Comparison of ENCODE assay signal across 17 cellular contexts in the genomic region with DNA sequence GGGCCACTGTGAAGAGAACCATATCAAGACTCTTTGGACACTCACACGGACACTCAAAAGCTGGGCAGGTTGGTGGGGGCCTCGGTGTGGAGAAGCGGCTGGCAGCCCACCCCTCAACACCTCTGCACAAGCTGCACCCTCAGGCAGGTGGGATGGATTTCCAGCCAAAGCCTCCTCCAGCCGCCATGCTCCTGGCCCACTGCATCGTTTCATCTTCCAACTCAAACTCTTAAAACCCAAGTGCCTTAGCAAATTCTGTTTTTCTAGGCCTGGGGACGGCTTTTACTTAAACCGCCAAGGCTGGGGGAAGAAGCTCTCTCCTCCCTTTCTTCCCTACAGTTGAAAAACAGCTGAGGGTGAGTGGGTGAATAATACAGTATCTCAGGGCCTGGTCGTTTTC. TPM values are rescaled to one million over a fixed set of nuclear protein-coding genes. Genes with fewer than 3 reads are reported as not detected.
DNase-seq lines count a peak whose midpoint lies in the region; ATAC-seq and TF ChIP-seq lines count a peak whose summit lies in the region.
"Had no signal": no experiment of that assay in that cellular context is flagged by ENCODE, and none has a peak within 500 bp of the region (broad histone marks: within the 10 kb centered on the region; RNA-seq: fewer than 3 reads in every experiment).

No MANE protein-coding gene starts in this region.

- no peaks in the 10 kb centered on the region for H3K9me3 Mint-ChIP-seq in activated naive CD4-positive, alpha-beta T cell treated with anti-CD3 and anti-CD28 coated beads, Interleukin-2, amount 50 U/mL, for 24 hours
- H3K9me3 Mint-ChIP-seq in activated T-helper 17 cell treated with anti-CD3 and anti-CD28 coated beads, Interleukin-2, amount 50 U/mL, for 72 hours: no peaks in the 10 kb centered on the region
- H3K9me3 Mint-ChIP-seq in naive thymus-derived CD8-positive, alpha-beta T cell: no peaks in the 10 kb centered on the region
- H3K9me3 Mint-ChIP-seq: activated naive CD4-positive, alpha-beta T cell treated with anti-CD3 and anti-CD28 coated beads, Interleukin-2, amount 10 ng/mL, durations not matched to agents 7 days and 5 days had no signal

- ATAC-seq in activated T-helper 17 cell treated with anti-CD3 and anti-CD28 coated beads, Interleukin-2, amount 50 U/mL, for 72 hours (replicated peaks): no peak
- ATAC-seq in naive thymus-derived CD8-positive, alpha-beta T cell: no peak
- no peak for ATAC-seq in upper lobe of right lung
- ATAC-seq in HG02840 (IDR thresholded peaks at IDR 0.05; ENCODE audit: low FRiP score, unreplicated experiment): no peak
- ATAC-seq in HG03039 (IDR thresholded peaks at IDR 0.05; ENCODE audit: unreplicated experiment): no peak

- H3K27me3 ChIP-seq in upper lobe of right lung: no peaks in the 10 kb centered on the region
- H3K27me3 ChIP-seq: tibial nerve had no signal

- H3K36me3 Mint-ChIP-seq in activated naive CD4-positive, alpha-beta T cell treated with anti-CD3 and anti-CD28 coated beads, Interleukin-2, amount 50 U/mL, for 24 hours: no peaks in the 10 kb centered on the region
- peaks cover 51% of the 10 kb centered on the region for H3K36me3 Mint-ChIP-seq in activated T-helper 17 cell treated with anti-CD3 and anti-CD28 coated beads, Interleukin-2, amount 50 U/mL, for 72 hours (ENCODE audit: low read depth)
- H3K36me3 Mint-ChIP-seq in naive thymus-derived CD8-positive, alpha-beta T cell: peaks cover 0 to 43% (median 0%) of the 10 kb centered on the region in 3 donors

- intact Hi-C loops in upper lobe of right lung (cut with DNase I): no loop called here

- peaks cover 15% of the 10 kb centered on the region for H3K36me3 ChIP-seq in upper lobe of right lung
- H3K36me3 ChIP-seq: HAP-1 had no signal

- H3K4me3 Mint-ChIP-seq in activated naive CD4-positive, alpha-beta T cell treated with anti-CD3 and anti-CD28 coated beads, Interleukin-2, amount 50 U/mL, for 24 hours: no peak overlapping the region
- peak overlapping the region; percentile 75 for H3K4me3 Mint-ChIP-seq in activated T-helper 17 cell treated with anti-CD3 and anti-CD28 coated beads, Interleukin-2, amount 50 U/mL, for 72 hours
- peak overlapping the region in 3 of 10 donors; percentile 2 to 63 (median 9) for H3K4me3 Mint-ChIP-seq in naive thymus-derived CD8-positive, alpha-beta T cell
- H3K4me3 Mint-ChIP-seq: activated naive CD4-positive, alpha-beta T cell treated with anti-CD3 and anti-CD28 coated beads, Interleukin-2, amount 10 ng/mL, durations not matched to agents 7 days and 5 days had no signal

- peaks cover 83% of the 10 kb centered on the region for H3K4me1 Mint-ChIP-seq in activated naive CD4-positive, alpha-beta T cell treated with anti-CD3 and anti-CD28 coated beads, Interleukin-2, amount 50 U/mL, for 24 hours
- H3K4me1 Mint-ChIP-seq in activated T-helper 17 cell treated with anti-CD3 and anti-CD28 coated beads, Interleukin-2, amount 50 U/mL, for 72 hours: peaks cover 58% of the 10 kb centered on the region
- peaks cover 23 to 70% (median 56%) of the 10 kb centered on the region in 4 donors for H3K4me1 Mint-ChIP-seq in naive thymus-derived CD8-positive, alpha-beta T cell

- no peak overlapping the region for H3K4me3 ChIP-seq in upper lobe of right lung
- H3K4me3 ChIP-seq: HAP-1, tibial nerve had no signal

- H3K27me3 Mint-ChIP-seq in activated naive CD4-positive, alpha-beta T cell treated with anti-CD3 and anti-CD28 coated beads, Interleukin-2, amount 50 U/mL, for 24 hours: no peaks in the 10 kb centered on the region
- H3K27me3 Mint-ChIP-seq in activated T-helper 17 cell treated with anti-CD3 and anti-CD28 coated beads, Interleukin-2, amount 50 U/mL, for 72 hours: no peaks in the 10 kb centered on the region
- H3K27me3 Mint-ChIP-seq in naive thymus-derived CD8-positive, alpha-beta T cell: no peaks in the 10 kb centered on the region

- no peak for DNase-seq in activated naive CD4-positive, alpha-beta T cell treated with anti-CD3 and anti-CD28 coated beads, Interleukin-2, amount 50 U/mL, for 16 hours
- no peak for DNase-seq in naive thymus-derived CD8-positive, alpha-beta T cell
- peak; percentile 32 for DNase-seq in upper lobe of right lung
- no peak for DNase-seq in LoVo (ENCODE audit: low spot score)
- DNase-seq: EL, erythroblast, left ventricle myocardium superior, NCI-H2029 treated with DMSO at 0.1 percent for 48 hours, NCI-H524, small intestine had no signal

- peaks cover 30% of the 10 kb centered on the region for H3K4me1 ChIP-seq in upper lobe of right lung
- H3K4me1 ChIP-seq: HAP-1 had no signal

- peak overlapping the region; percentile 74 for H3K27ac Mint-ChIP-seq in activated naive CD4-positive, alpha-beta T cell treated with anti-CD3 and anti-CD28 coated beads, Interleukin-2, amount 50 U/mL, for 24 hours
- H3K27ac Mint-ChIP-seq in activated T-helper 17 cell treated with anti-CD3 and anti-CD28 coated beads, Interleukin-2, amount 50 U/mL, for 72 hours: peak overlapping the region; percentile 79
- peak overlapping the region in 9 of 10 donors; percentile 30 to 93 (median 86) for H3K27ac Mint-ChIP-seq in naive thymus-derived CD8-positive, alpha-beta T cell

- POLR2A ChIA-PET in naive thymus-derived CD8-positive, alpha-beta T cell (lab: Charles Lee): interaction anchor here (0.6 to 3.0 kb wide), 4 partner anchors 26 to 269 kb away, joined by 3 to 14 read pairs (median 5); no protein-coding TSS in a partner anchor

- TF ChIP-seq CTCF in upper lobe of right lung (IDR thresholded peaks at IDR 0.05): no peak

- no peaks in the 10 kb centered on the region for H3K9me3 ChIP-seq in upper lobe of right lung
- H3K9me3 ChIP-seq: HAP-1, tibial nerve had no signal

- H3K27ac ChIP-seq in upper lobe of right lung: no peak overlapping the region

RNA-seq across cellular contexts. Expression of gene TDRD10, which starts 36.4 kb away (rescaled TPM):
- not detected for total RNA-seq in activated T-helper 17 cell treated with anti-CD3 and anti-CD28 coated beads, Interleukin-2, amount 50 U/mL, for 72 hours
- not detected for total RNA-seq in naive thymus-derived CD8-positive, alpha-beta T cell
- not detected for polyA plus RNA-seq in naive thymus-derived CD8-positive, alpha-beta T cell
- total RNA-seq in upper lobe of right lung: 21.7 TPM

RNA-seq across cellular contexts. Expression of gene SHE, which starts 36.6 kb away (rescaled TPM):
- total RNA-seq in activated T-helper 17 cell treated with anti-CD3 and anti-CD28 coated beads, Interleukin-2, amount 50 U/mL, for 72 hours: under 1 TPM in 1 of 2 donors, not detected in 1; 0.03 TPM
- total RNA-seq in naive thymus-derived CD8-positive, alpha-beta T cell: not detected
- polyA plus RNA-seq in naive thymus-derived CD8-positive, alpha-beta T cell: not detected
- total RNA-seq in upper lobe of right lung: 48.3 TPM

Comparison
In these comparisons a context has a peak if more than half of its experiments do, and no peak if none do; other contexts are left out.
1. RNA of gene TDRD10, which starts 36.4 kb away (total RNA-seq): 21.7 TPM in upper lobe of right lung (single experiment); not detected in activated T-helper 17 cell treated with anti-CD3 and anti-CD28 coated beads, Interleukin-2, amount 50 U/mL, for 72 hours and not detected in naive thymus-derived CD8-positive, alpha-beta T cell; every median in the first group is over 10 times any median in the second.
2. RNA of gene SHE, which starts 36.6 kb away (total RNA-seq): 48.3 TPM in upper lobe of right lung (single experiment); not detected in naive thymus-derived CD8-positive, alpha-beta T cell and 0.03 TPM in activated T-helper 17 cell treated with anti-CD3 and anti-CD28 coated beads, Interleukin-2, amount 50 U/mL, for 72 hours; every median in the first group is over 10 times any median in the second.
3. Peak in every context shown above with its lines, with median percentiles within 50 percentile points of each other: H3K27ac Mint-ChIP-seq.